ENCODE assay signal across 8 cellular contexts in the genomic region with DNA sequence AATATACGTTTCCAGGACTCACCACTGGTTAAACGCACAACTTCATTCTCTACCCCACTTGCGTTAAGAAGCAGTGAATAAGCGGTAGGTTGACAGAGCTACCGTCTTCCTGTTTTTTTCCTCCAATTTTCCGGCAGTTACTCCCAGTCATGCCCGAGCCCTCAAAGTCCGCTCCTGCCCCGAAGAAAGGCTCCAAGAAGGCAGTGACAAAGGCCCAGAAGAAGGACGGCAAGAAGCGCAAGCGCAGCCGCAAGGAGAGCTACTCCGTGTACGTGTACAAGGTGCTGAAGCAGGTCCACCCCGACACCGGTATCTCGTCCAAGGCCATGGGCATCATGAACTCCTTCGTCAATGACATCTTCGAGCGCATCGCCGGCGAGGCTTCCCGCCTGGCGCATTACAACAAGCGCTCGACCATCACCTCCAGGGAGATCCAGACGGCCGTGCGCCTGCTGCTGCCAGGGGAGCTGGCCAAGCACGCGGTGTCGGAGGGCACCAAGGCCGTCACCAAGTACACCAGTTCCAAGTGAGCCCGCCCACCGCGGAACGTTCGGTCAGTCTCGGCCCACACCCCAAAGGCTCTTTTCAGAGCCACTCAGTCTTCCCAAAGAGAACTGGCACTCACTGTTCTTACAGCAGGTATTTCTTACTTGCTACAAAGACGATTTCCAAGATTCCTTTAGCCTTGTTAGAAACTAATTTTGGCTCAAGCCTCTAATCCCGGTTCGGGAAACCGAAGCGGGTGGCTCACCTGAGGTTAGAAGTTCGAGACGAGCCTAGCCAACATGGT.
DNase-seq lines count a peak whose midpoint lies in the region; FAIRE-seq and TF ChIP-seq lines count a peak whose summit lies in the region.
"Not testable (repeated sequence)": the region's sequence is repeated elsewhere in the genome, so short reads cannot be mapped to it uniquely, and the experiment has no call there.

No MANE protein-coding gene starts in this region.

- POLR2A ChIA-PET in endothelial cell of umbilical vein (lab: Charles Lee): interaction anchor here (1.0 to 5.3 kb wide), 16 partner anchors 15 to 1818 kb away, joined by 3 to 129 read pairs (median 8); a partner anchor contains a TSS

- not testable (repeated sequence) for H3K27me3 ChIP-seq in endothelial cell of umbilical vein (ENCODE audit: control insufficient read depth in 2 of 2, insufficient read depth in 2 of 2, low read length in 2 of 2); skeletal muscle tissue (ENCODE audit: control insufficient read depth in 3 of 3, insufficient read depth in 3 of 3, low read length in 3 of 3)

- peak; percentile 55 for FAIRE-seq in endothelial cell of umbilical vein (lab: Jason Lieb, UNC)

- TSS peak; percentile 87 for BruUV-seq in endothelial cell of umbilical vein (replicated peaks; lab: Mats Ljungman, UMichigan)

- intact Hi-C loops in endothelial cell of umbilical vein (cut with micrococcal nuclease): loop anchor here (1.0 to 10.0 kb wide), 5 partner anchors 28 to 1814 kb away; a partner anchor contains a TSS
- intact Hi-C loops in lower leg skin (cut with DNase I; ENCODE audit: low total_unique reads): not testable (repeated sequence)

- not testable (repeated sequence) for H3K79me2 ChIP-seq in endothelial cell of umbilical vein (ENCODE audit: control insufficient read depth, insufficient read depth, low read length)

- H2AFZ ChIP-seq in endothelial cell of umbilical vein (ENCODE audit: low read depth, low read length): not testable (repeated sequence)

- H3K27ac ChIP-seq in endothelial cell of umbilical vein (ENCODE audit: insufficient read depth, low read depth, low read length) (peak overlapping the region; percentile 70), skeletal muscle tissue (ENCODE audit: low read depth, low read length) (peak overlapping the region; percentile 92)

- H3K9ac ChIP-seq in endothelial cell of umbilical vein (replicated peaks; ENCODE audit: extremely low read depth, insufficient read depth, low read length): peak overlapping the region; percentile 97
- peak overlapping the region; percentile 86 to 91 (median 90) for H3K9ac ChIP-seq in skeletal muscle tissue (ENCODE audit: low read depth in 1 of 3, low read length in 3 of 3)

- 1% methylated on average over 41 to 48 of the region's 48 CpGs for WGBS in lower leg skin, 2 donors

- H3K36me3 ChIP-seq in endothelial cell of umbilical vein (ENCODE audit: control insufficient read depth in 2 of 2, extremely low read depth in 1 of 2, insufficient read depth in 2 of 2, low read length in 2 of 2); skeletal muscle tissue (ENCODE audit: control insufficient read depth in 3 of 3, insufficient read depth in 3 of 3, low read length in 3 of 3): not testable (repeated sequence)

- DNase-seq in AG10803 (ENCODE audit: low read depth) (peak; percentile 39), HT1080 (ENCODE audit: low read depth) (peak; percentile 48), RKO (ENCODE audit: low spot score) (peak; percentile 58), endothelial cell of umbilical vein (ENCODE audit: low read depth, low spot score) (peak; percentile 65), lower leg skin (ENCODE audit: low spot score in 2 of 2) (peak; percentile 55 to 93)
- peak; percentile 83 to 84 for DNase-seq in activated T-cell treated with anti-CD3 and anti-CD28 coated beads, Interleukin-2, amount 50 U/mL, for 48 hours

- not testable (repeated sequence) for H4K20me1 ChIP-seq in endothelial cell of umbilical vein (replicated peaks; ENCODE audit: control insufficient read depth, extremely low read depth, insufficient read depth, low read length)

- H3K4me2 ChIP-seq in endothelial cell of umbilical vein (ENCODE audit: insufficient read depth, low read length): peak overlapping the region; percentile 79

- H3K4me1 ChIP-seq in endothelial cell of umbilical vein (ENCODE audit: control insufficient read depth, extremely low read depth, insufficient read depth, low read length): peaks cover 14% of the 10 kb centered on the region
- peaks cover 21 to 30% (median 21%) of the 10 kb centered on the region in 3 donors for H3K4me1 ChIP-seq in skeletal muscle tissue (ENCODE audit: control insufficient read depth in 3 of 3, insufficient read depth in 3 of 3, low read length in 3 of 3)

- H3K4me3 ChIP-seq in AG10803 (ENCODE audit: low read length) (peak overlapping the region; percentile 87), endothelial cell of umbilical vein (replicated peaks in 1 of 3; ENCODE audit: insufficient read depth in 1 of 3, low read depth in 1 of 3, low read length in 3 of 3) (peak overlapping the region; percentile 5 to 56 (median 34)), lower leg skin (ENCODE audit: low read depth, poor library complexity, severe bottlenecking) (peak overlapping the region; percentile 83), skeletal muscle tissue (ENCODE audit: low read length in 3 of 3) (peak overlapping the region; percentile 91 to 98 (median 95))

- TF ChIP-seq POLR2A in GM19099 (IDR thresholded peaks at IDR 0.05; ENCODE audit: extremely low read depth, insufficient read length, low read depth): peak; percentile 82
- peak; percentile 85 for TF ChIP-seq POLR2A in endothelial cell of umbilical vein (IDR thresholded peaks at IDR 0.05; ENCODE audit: low read depth, low read length)
- not testable (repeated sequence) for TF ChIP-seq POLR2A in lower leg skin (IDR thresholded peaks at IDR 0.05)

- not testable (repeated sequence) for H3K9me1 ChIP-seq in endothelial cell of umbilical vein (replicated peaks; ENCODE audit: control insufficient read depth, extremely low read depth, insufficient read depth, low read length)

- not testable (repeated sequence) for H3K9me3 ChIP-seq in endothelial cell of umbilical vein (replicated peaks; ENCODE audit: control insufficient read depth, insufficient read depth, low read length); skeletal muscle tissue (ENCODE audit: control insufficient read depth in 3 of 3, low read length in 3 of 3)

- dilution Hi-C loops in endothelial cell of umbilical vein (cut with MboI; ENCODE audit: extremely low pct_ligation_motif_present, low sequenced_read_pairs): not testable (repeated sequence)

- not testable (repeated sequence) for TF ChIP-seq CTCF in AG10803 (conservative IDR thresholded peaks at IDR 0.05; ENCODE audit: low read length); endothelial cell of umbilical vein (IDR thresholded peaks at IDR 0.05; ENCODE audit: extremely low read depth in 1 of 2, insufficient read depth in 1 of 2, low read depth in 1 of 2, low read length in 2 of 2); lower leg skin (IDR thresholded peaks at IDR 0.05)

- CTCF ChIA-PET in endothelial cell of umbilical vein (lab: Charles Lee): interaction anchor here (0.7 to 5.7 kb wide), 14 partner anchors 15 to 1516 kb away, joined by 3 to 44 read pairs (median 4); a partner anchor contains a TSS

TF ChIP-seq in endothelial cell of umbilical vein, 7 proteins besides CTCF, POLR2A, EP300 and RAD21:
- peak; percentile 56 for TF ChIP-seq POLR2AphosphoS5 (IDR thresholded peaks at IDR 0.05; ENCODE audit: insufficient read depth, low read depth, low read length)

Comparison
In these comparisons a context has a peak if more than half of its experiments do, and no peak if none do; other contexts are left out.
1. Peak in every context shown above with its lines: DNase-seq, H3K4me3 ChIP-seq and H3K27ac ChIP-seq.
2. H3K4me3 ChIP-seq: peak in every context shown above with its lines; median percentile 95 in skeletal muscle tissue; 87 in AG10803; 83 in lower leg skin; 34 in endothelial cell of umbilical vein.